In the genomic region with DNA sequence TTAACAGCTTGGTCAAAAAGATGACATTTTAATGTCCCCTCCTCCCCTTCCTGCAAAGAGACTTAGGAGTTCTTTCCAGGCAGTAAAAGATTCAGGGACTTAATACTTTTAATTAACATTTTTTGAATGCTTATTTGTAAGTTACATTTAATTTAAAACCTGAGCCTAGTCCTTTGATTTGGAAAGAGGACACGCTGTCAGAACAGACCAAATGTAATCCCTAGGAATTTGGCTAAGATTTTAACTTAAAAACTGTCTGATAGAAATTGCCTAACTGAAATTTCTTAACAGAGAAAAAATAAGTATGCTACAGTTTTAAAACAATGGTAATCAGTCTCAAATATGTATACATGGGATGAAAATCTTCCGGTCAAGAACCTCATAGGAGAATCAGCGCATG, we compare ENCODE assay signal across 23 cellular contexts.
DNase-seq lines count a peak whose midpoint lies in the region; ATAC-seq and TF ChIP-seq lines count a peak whose summit lies in the region.
"Had no signal": no experiment of that assay in that cellular context is flagged by ENCODE, and none has a peak within 500 bp of the region (broad histone marks: within the 10 kb centered on the region; RNA-seq: fewer than 3 reads in every experiment).

No MANE protein-coding gene starts in this region.

- H3K27me3 ChIP-seq in GM23248 (replicated peaks; ENCODE audit: insufficient read depth) = no peaks in the 10 kb centered on the region
- no peaks in the 10 kb centered on the region for H3K27me3 ChIP-seq in adipocyte (replicated peaks; ENCODE audit: control insufficient read depth, insufficient read depth, low read length)
- no peaks in the 10 kb centered on the region for H3K27me3 ChIP-seq in mesenchymal stem cell (ENCODE audit: control insufficient read depth in 1 of 2, insufficient read depth in 1 of 2, low read length in 2 of 2)
- H3K27me3 ChIP-seq in gastrocnemius medialis = no peaks in the 10 kb centered on the region
- H3K27me3 ChIP-seq: BLaER1 treated with 17β-estradiol and CSF1 and Interleukin-3, amounts not matched to agents 10 nM and 100 nM; breast epithelium; right lobe of liver; tibial nerve had no signal

- H2AK5ac ChIP-seq in mesenchymal stem cell (ENCODE audit: low read length, severe bottlenecking) = peak overlapping the region; percentile 76

- no peak for DNase-seq in GM23248
- peak; percentile 75 for DNase-seq in adipocyte (ENCODE audit: low read depth)
- no peak for DNase-seq in mesenchymal stem cell
- no peak for DNase-seq in gastrocnemius medialis
- DNase-seq in hepatic stellate cell (ENCODE audit: low spot score) = no peak
- DNase-seq in NOMO-1 treated with dmso at 0.1 percent for 144 hours (lab: John Stamatoyannopoulos, UW; ENCODE audit: unreplicated experiment) = no peak
- DNase-seq: activated CD4-positive, alpha-beta T cell treated with anti-CD3 and anti-CD28 coated beads for 4 hours; amygdala; DMS153; glutamatergic neuron; NCI-H2107; posterior cingulate gyrus; right lobe of liver; stimulated activated CD4-positive, alpha-beta T cell treated with anti-CD3 and anti-CD28 coated beads, Interleukin-4, amount 100 ng/mL, for 24 hours; WERI-Rb-1 had no signal

- H3K36me3 ChIP-seq in GM23248 (ENCODE audit: low read depth) (no peaks in the 10 kb centered on the region), adipocyte (ENCODE audit: control insufficient read depth, insufficient read depth, low read length, severe bottlenecking) (peaks cover 42% of the 10 kb centered on the region), mesenchymal stem cell (ENCODE audit: control insufficient read depth in 1 of 2, insufficient read depth in 2 of 2, low read depth in 1 of 2, low read length in 2 of 2) (peaks cover 0 to 74% of the 10 kb centered on the region in 2 experiments), gastrocnemius medialis (no peaks in the 10 kb centered on the region)
- H3K36me3 ChIP-seq: breast epithelium, right lobe of liver, tibial nerve, WERI-Rb-1 had no signal

- H3K23ac ChIP-seq in mesenchymal stem cell (ENCODE audit: low read length in 2 of 2) = no peak overlapping the region

- no peak overlapping the region for H2AFZ ChIP-seq in GM23248
- H2AFZ ChIP-seq in mesenchymal stem cell (ENCODE audit: low read depth, low read length) = no peak overlapping the region

- no peak overlapping the region for H2BK12ac ChIP-seq in mesenchymal stem cell (ENCODE audit: low read length in 2 of 2)

- H2BK120ac ChIP-seq in mesenchymal stem cell (ENCODE audit: low read depth, low read length) = no peak overlapping the region

- no peak for ATAC-seq in gastrocnemius medialis
- ATAC-seq in GM21723 (IDR thresholded peaks at IDR 0.05; ENCODE audit: unreplicated experiment) = no peak
- ATAC-seq in GM19397 (IDR thresholded peaks at IDR 0.05; ENCODE audit: unreplicated experiment) = no peak
- ATAC-seq: activated T-helper 17 cell treated with anti-CD3 and anti-CD28 coated beads, Interleukin-2, amount 50 U/mL, for 72 hours; GM12878; right lobe of liver had no signal

- peaks cover 3% of the 10 kb centered on the region for H3K79me1 ChIP-seq in mesenchymal stem cell (replicated peaks; ENCODE audit: low read length, poor library complexity, severe bottlenecking)

- no peak overlapping the region for H3K4me2 ChIP-seq in GM23248 (ENCODE audit: unreplicated experiment)
- H3K4me2 ChIP-seq in mesenchymal stem cell (ENCODE audit: low read length, poor library complexity, severe bottlenecking) = no peak overlapping the region
- H3K4me2 ChIP-seq: BLaER1 treated with 17β-estradiol and CSF1 and Interleukin-3, amounts not matched to agents 10 nM and 100 nM had no signal

- in situ Hi-C loops in GM23248 (cut with MboI) (no loop called here), gastrocnemius medialis (cut with MboI; ENCODE audit: low sequenced_read_pairs in 4 of 4) (no loop called here)

- peaks cover 65% of the 10 kb centered on the region for H3K79me2 ChIP-seq in GM23248 (ENCODE audit: insufficient read depth)

- 81 to 83% methylated on average over 3 of the region's 3 CpGs for WGBS in GM23248 (ENCODE audit: low coverage in 1 of 2, low lambda C conversion rate in 2 of 2, missing lambda C conversion rate in 2 of 2), 2 experiments
- 97% methylated on average over 2 of the region's 3 CpGs for WGBS in mesenchymal stem cell

- no peak overlapping the region for H3K18ac ChIP-seq in mesenchymal stem cell (ENCODE audit: low read depth in 1 of 2, low read length in 2 of 2)

- no peak overlapping the region for H2BK15ac ChIP-seq in mesenchymal stem cell (ENCODE audit: low read depth, poor library complexity, severe bottlenecking)

- H3K9me3 ChIP-seq in GM23248 (ENCODE audit: low read depth) (no peaks in the 10 kb centered on the region), adipocyte (ENCODE audit: control insufficient read depth, low read length) (no peaks in the 10 kb centered on the region), mesenchymal stem cell (ENCODE audit: control insufficient read depth, low read length) (no peaks in the 10 kb centered on the region), gastrocnemius medialis (no peaks in the 10 kb centered on the region)
- H3K9me3 ChIP-seq: BLaER1 treated with 17β-estradiol and CSF1 and Interleukin-3, amounts not matched to agents 10 nM and 100 nM; breast epithelium; right lobe of liver; tibial nerve had no signal

- peaks cover 82% of the 10 kb centered on the region for H3K4me1 ChIP-seq in GM23248 (ENCODE audit: insufficient read depth)
- peaks cover 66% of the 10 kb centered on the region for H3K4me1 ChIP-seq in adipocyte (ENCODE audit: control insufficient read depth, insufficient read depth, low read length)
- H3K4me1 ChIP-seq in mesenchymal stem cell (ENCODE audit: control insufficient read depth, insufficient read depth, low read depth, low read length) = peaks cover 7% of the 10 kb centered on the region
- peaks cover 0 to 18% of the 10 kb centered on the region in 2 donors for H3K4me1 ChIP-seq in gastrocnemius medialis
- H3K4me1 ChIP-seq: breast epithelium, right lobe of liver had no signal

- H3K14ac ChIP-seq in mesenchymal stem cell (ENCODE audit: low read length in 2 of 2) = no peak overlapping the region

- H4K20me1 ChIP-seq in GM23248 (ENCODE audit: insufficient read depth) = no peaks in the 10 kb centered on the region

- H3K9ac ChIP-seq in GM23248 = no peak overlapping the region
- peak overlapping the region; percentile 13 for H3K9ac ChIP-seq in adipocyte (ENCODE audit: low read length)
- H3K9ac ChIP-seq in mesenchymal stem cell (ENCODE audit: low read length) = peak overlapping the region; percentile 46
- H3K9ac ChIP-seq: BLaER1 treated with 17β-estradiol and CSF1 and Interleukin-3, amounts not matched to agents 10 nM and 100 nM had no signal

- H4K8ac ChIP-seq in mesenchymal stem cell (ENCODE audit: low read length) = no peak overlapping the region

- no peak overlapping the region for H2BK5ac ChIP-seq in mesenchymal stem cell (ENCODE audit: low read depth, low read length, poor library complexity, severe bottlenecking)

- H3K27ac ChIP-seq in GM23248 (peak overlapping the region; percentile 91), mesenchymal stem cell (ENCODE audit: low read length, poor library complexity, severe bottlenecking) (peak overlapping the region; percentile 99), gastrocnemius medialis (peak overlapping the region in 3 of 4 donors; percentile 32 to 69 (median 64))
- H3K27ac ChIP-seq: BLaER1 treated with 17β-estradiol and CSF1 and Interleukin-3, amounts not matched to agents 10 nM and 100 nM; breast epithelium; right lobe of liver; WERI-Rb-1 had no signal

- no peak for TF ChIP-seq POLR2A in gastrocnemius medialis (IDR thresholded peaks at IDR 0.05)

- H3K9me2 ChIP-seq in GM23248 (ENCODE audit: insufficient read depth) = no peaks in the 10 kb centered on the region

- H3K4me3 ChIP-seq in GM23248 = no peak overlapping the region
- no peak overlapping the region for H3K4me3 ChIP-seq in adipocyte (ENCODE audit: low read length)
- no peak overlapping the region for H3K4me3 ChIP-seq in mesenchymal stem cell (ENCODE audit: insufficient read depth in 1 of 2, low read depth in 1 of 2, low read length in 2 of 2)
- no peak overlapping the region for H3K4me3 ChIP-seq in gastrocnemius medialis
- H3K4me3 ChIP-seq: BLaER1 treated with 17β-estradiol and CSF1 and Interleukin-3, amounts not matched to agents 10 nM and 100 nM; breast epithelium; GM12878; lung; right lobe of liver; tibial nerve had no signal

- no peak for TF ChIP-seq CTCF in gastrocnemius medialis (IDR thresholded peaks at IDR 0.05 in 4 of 5, conservative IDR thresholded peaks at IDR 0.05 in 1 of 5)

- H3K4ac ChIP-seq in mesenchymal stem cell (ENCODE audit: low read depth in 1 of 2, low read length in 2 of 2) = no peak overlapping the region

- H3F3A ChIP-seq in GM23248 (ENCODE audit: insufficient read depth) = peaks cover 96% of the 10 kb centered on the region

- no peak overlapping the region for H4K91ac ChIP-seq in mesenchymal stem cell (ENCODE audit: low read length)

- intact Hi-C loops in gastrocnemius medialis (cut with DNase I; ENCODE audit: low total_unique reads) = no loop called here
